Comparison of ENCODE assay signal across 4 cellular contexts in the genomic region with DNA sequence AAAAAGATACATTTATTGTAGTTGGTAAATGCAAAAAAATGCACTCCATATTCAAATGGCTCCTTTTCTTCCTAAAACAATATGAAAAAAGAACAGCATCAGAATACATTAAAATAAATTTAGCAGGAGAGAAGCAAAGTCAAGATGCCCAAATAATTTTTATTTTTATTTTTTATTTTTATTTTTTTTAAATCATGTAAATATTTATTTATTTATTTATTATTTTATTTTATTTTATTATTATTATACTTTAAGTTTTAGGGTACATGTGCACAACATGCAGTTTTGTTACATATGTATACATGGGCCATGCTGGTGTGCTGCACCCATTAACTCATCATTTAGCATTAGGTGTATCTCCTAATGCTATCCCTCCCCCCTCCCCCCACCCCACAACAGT. TPM values are rescaled to one million over a fixed set of nuclear protein-coding genes. Genes with fewer than 3 reads are reported as not detected.
"Had no signal": no experiment of that assay in that cellular context is flagged by ENCODE, and none has a peak within 500 bp of the region (broad histone marks: within the 10 kb centered on the region; RNA-seq: fewer than 3 reads in every experiment).

No MANE protein-coding gene starts in this region.

RNA-seq across cellular contexts. Expression of a gene that starts 30.2 kb away (rescaled TPM):
- total RNA-seq: HepG2, HT-29, HT1080, IMR-90 had no signal
- polyA plus RNA-seq: HepG2, IMR-90 had no signal
